Comparison of ENCODE assay signal across 8 cellular contexts in the genomic region with DNA sequence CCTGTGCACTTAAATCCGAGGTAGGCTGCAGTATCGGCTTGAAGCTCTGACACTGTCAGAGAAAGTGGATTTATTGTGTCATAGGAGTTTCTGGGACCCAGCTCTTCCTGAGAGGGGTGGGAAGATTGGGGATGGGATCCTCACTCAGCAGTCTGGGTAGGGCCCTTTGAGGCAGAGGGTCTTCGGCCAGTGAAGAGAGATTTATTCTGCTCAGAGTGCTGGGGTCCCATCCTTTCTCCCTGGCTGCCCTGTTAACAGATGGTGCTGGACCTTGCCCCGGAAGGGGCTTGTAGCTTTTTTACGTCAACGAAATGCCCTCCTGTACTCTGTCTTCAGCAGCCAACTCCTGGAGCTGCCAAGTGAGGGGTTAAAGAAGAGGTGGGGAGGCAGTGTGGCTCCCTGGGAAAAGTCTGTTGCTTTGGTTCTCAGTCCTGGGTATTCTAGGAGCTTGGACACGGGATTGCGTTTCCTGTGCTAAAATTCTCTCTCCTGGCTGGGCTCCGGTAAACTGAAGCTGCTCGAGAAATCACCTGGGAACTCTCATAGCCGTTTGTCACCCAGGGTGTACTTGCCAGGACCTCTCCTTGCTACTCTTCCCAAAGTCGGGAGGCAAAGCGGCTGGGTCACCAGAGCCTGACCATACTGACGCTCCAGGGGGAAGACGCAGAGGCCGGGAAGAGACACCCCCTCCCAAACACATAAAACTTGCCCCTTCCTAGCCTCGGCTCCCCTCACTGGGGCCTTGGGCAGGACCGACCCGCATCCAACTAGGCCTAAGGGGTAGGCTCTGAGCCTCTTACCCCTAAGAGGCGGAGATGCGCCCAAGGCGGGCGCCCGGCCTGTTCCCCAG. TPM values are rescaled to one million over a fixed set of nuclear protein-coding genes. Genes with fewer than 3 reads are reported as not detected.
A peak's percentile ranks its signal among the peaks of the same experiment; 100 is the strongest.
DNase-seq lines count a peak whose midpoint lies in the region; ATAC-seq and TF ChIP-seq lines count a peak whose summit lies in the region.

No MANE protein-coding gene starts in this region.

- peak overlapping the region; percentile 74 for H3K4me3 ChIP-seq in MG63
- H3K4me3 ChIP-seq in dorsolateral prefrontal cortex: peak overlapping the region; percentile 59 to 92 (median 79)

- peak overlapping the region; percentile 95 for H3K4me3 Mint-ChIP-seq in T-helper 1 cell treated with Interleukin-12 subunit alpha and Interleukin-12 subunit beta and Interleukin-4 antibody, amounts not matched to agents 30 μg/mL and 1 μg/mL, for 36 hours
- peak overlapping the region; percentile 85 for H3K4me3 Mint-ChIP-seq in mesothelial cell of epicardium

- DNase-seq in T-helper 1 cell (no peak), MG63 (no peak), dorsolateral prefrontal cortex (peak in 2 of 10 donors; percentile 16 to 30), mesothelial cell of epicardium (ENCODE audit: low spot score in 2 of 2, unreplicated experiment in 2 of 2) (no peak), COLO668 (lab: John Stamatoyannopoulos, UW; ENCODE audit: unreplicated experiment) (no peak), COR-L47 (lab: John Stamatoyannopoulos, UW) (no peak)

- H3K27ac ChIP-seq in dorsolateral prefrontal cortex: peak overlapping the region; percentile 94 to 100 (median 99)

- H3K27ac Mint-ChIP-seq in T-helper 1 cell treated with Interleukin-12 subunit alpha and Interleukin-12 subunit beta and Interleukin-4 antibody, amounts not matched to agents 30 μg/mL and 1 μg/mL, for 36 hours: peak overlapping the region; percentile 92
- H3K27ac Mint-ChIP-seq in mesothelial cell of epicardium: peak overlapping the region; percentile 98

- no peaks in the 10 kb centered on the region for H3K27me3 ChIP-seq in MG63
- H3K27me3 ChIP-seq in dorsolateral prefrontal cortex: no peaks in the 10 kb centered on the region

- peaks cover 18% of the 10 kb centered on the region for H3K36me3 ChIP-seq in MG63

- H3K9me3 ChIP-seq in MG63: no peaks in the 10 kb centered on the region

- no peaks in the 10 kb centered on the region for H3K9me3 Mint-ChIP-seq in T-helper 1 cell treated with Interleukin-12 subunit alpha and Interleukin-12 subunit beta and Interleukin-4 antibody, amounts not matched to agents 30 μg/mL and 1 μg/mL, for 36 hours
- H3K9me3 Mint-ChIP-seq in mesothelial cell of epicardium: no peaks in the 10 kb centered on the region

- H3K4me1 Mint-ChIP-seq in T-helper 1 cell treated with Interleukin-12 subunit alpha and Interleukin-12 subunit beta and Interleukin-4 antibody, amounts not matched to agents 30 μg/mL and 1 μg/mL, for 36 hours (ENCODE audit: low read depth): peaks cover 20% of the 10 kb centered on the region
- peaks cover 31% of the 10 kb centered on the region for H3K4me1 Mint-ChIP-seq in mesothelial cell of epicardium

- peaks cover 15% of the 10 kb centered on the region for H3K36me3 Mint-ChIP-seq in T-helper 1 cell treated with Interleukin-12 subunit alpha and Interleukin-12 subunit beta and Interleukin-4 antibody, amounts not matched to agents 30 μg/mL and 1 μg/mL, for 36 hours (ENCODE audit: low read depth)
- H3K36me3 Mint-ChIP-seq in mesothelial cell of epicardium: peaks cover 11% of the 10 kb centered on the region

- no peaks in the 10 kb centered on the region for H3K27me3 Mint-ChIP-seq in T-helper 1 cell treated with Interleukin-12 subunit alpha and Interleukin-12 subunit beta and Interleukin-4 antibody, amounts not matched to agents 30 μg/mL and 1 μg/mL, for 36 hours (ENCODE audit: low read depth)
- H3K27me3 Mint-ChIP-seq in mesothelial cell of epicardium (ENCODE audit: low read depth): no peaks in the 10 kb centered on the region

- ATAC-seq in HG02981 (IDR thresholded peaks at IDR 0.05; ENCODE audit: unreplicated experiment): no peak

- intact Hi-C loops in dorsolateral prefrontal cortex (cut with DNase I): loop anchor here (1.0 to 10.0 kb wide), 3 partner anchors 12 to 254 kb away; a partner anchor contains a TSS

- no peak for TF ChIP-seq CTCF in dorsolateral prefrontal cortex (IDR thresholded peaks at IDR 0.05 in 54 of 56, conservative IDR thresholded peaks at IDR 0.05 in 2 of 56; ENCODE audit: low read depth in 1 of 56, partially characterized antibody in 56 of 56)
- no peak for TF ChIP-seq CTCF in mesothelial cell of epicardium (IDR thresholded peaks at IDR 0.05; ENCODE audit: unreplicated experiment)

RNA-seq across cellular contexts. Expression of a gene that starts 0.8 kb away (rescaled TPM):
- total RNA-seq in MG63 (2014; rRNA removed; shearing (Covaris generic); ENCODE audit: low replicate concordance): 31.8 and 64.7 TPM in 2 replicates
- total RNA-seq in dorsolateral prefrontal cortex: 100 to 1,000 TPM in 17 of 120 experiments, 10 to 100 TPM in 103; 58.2 to 115 (median 88.2) TPM
- 71.0 to 87.4 TPM (median 78.9 TPM) in 3 replicates for total RNA-seq in mesothelial cell of epicardium

RNA-seq across cellular contexts. Expression of a gene that starts 4.6 kb away (rescaled TPM):
- total RNA-seq in MG63 (2014; rRNA removed; shearing (Covaris generic); ENCODE audit: low replicate concordance): 0.16 TPM in 1 of 2 replicates, not detected in the other
- total RNA-seq in dorsolateral prefrontal cortex (1 to 10 TPM in 105 of 120 experiments, under 1 TPM in 15; 0.35 to 3.9 (median 1.5) TPM), mesothelial cell of epicardium (7.8 to 8.3 TPM (median 8.1 TPM) in 3 replicates)

RNA-seq across cellular contexts. Expression of a gene that starts 8.1 kb away (rescaled TPM):
- 16.9 and 25.2 TPM in 2 replicates for total RNA-seq in MG63 (2014; rRNA removed; shearing (Covaris generic); ENCODE audit: low replicate concordance)
- total RNA-seq in dorsolateral prefrontal cortex (10 to 100 TPM in 67 of 120 experiments, 1 to 10 TPM in 53; 5.3 to 20.8 (median 10.3) TPM), mesothelial cell of epicardium (19.4 to 20.7 TPM (median 19.5 TPM) in 3 replicates)

RNA-seq across cellular contexts. Expression of a gene that starts 11.9 kb away (rescaled TPM):
- total RNA-seq in MG63 (2014; rRNA removed; shearing (Covaris generic); ENCODE audit: low replicate concordance): 62.0 and 91.3 TPM in 2 replicates
- total RNA-seq in dorsolateral prefrontal cortex (10 to 100 TPM; 33.6 to 81.3 (median 55.8) TPM), mesothelial cell of epicardium (52.6 to 54.2 TPM (median 53.4 TPM) in 3 replicates)

RNA-seq across cellular contexts. Expression of a gene that starts 51.9 kb away (rescaled TPM):
- total RNA-seq in MG63 (2014; rRNA removed; shearing (Covaris generic); ENCODE audit: low replicate concordance): 0.91 and 2.7 TPM in 2 replicates
- total RNA-seq in dorsolateral prefrontal cortex (1 to 10 TPM in 119 of 120 experiments, under 1 TPM in 1; 0.76 to 8.0 (median 2.7) TPM), mesothelial cell of epicardium (6.3 to 7.2 TPM (median 6.4 TPM) in 3 replicates)
